Comparison of ENCODE assay signal across 12 cellular contexts in the genomic region with DNA sequence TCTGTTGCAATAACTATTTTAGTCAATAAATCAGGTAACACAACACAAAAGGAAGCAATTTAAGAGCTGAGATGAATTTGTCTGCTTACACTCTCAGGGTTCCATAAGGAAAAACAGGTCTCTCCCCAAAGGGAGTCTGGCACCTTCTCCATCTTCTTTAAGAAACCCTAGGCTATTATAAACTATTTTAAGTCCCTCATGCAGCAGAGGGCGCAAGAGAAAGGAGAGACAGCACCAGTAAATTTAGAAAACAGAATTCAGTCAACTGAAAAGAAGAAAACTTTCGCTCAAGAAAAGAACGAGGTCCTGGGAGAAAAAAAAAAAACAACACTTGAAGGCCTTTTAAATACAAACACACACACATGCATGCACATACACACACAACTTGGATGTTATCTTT. TPM values are rescaled to one million over a fixed set of nuclear protein-coding genes. Genes with fewer than 3 reads are reported as not detected.
DNase-seq lines count a peak whose midpoint lies in the region; ATAC-seq, FAIRE-seq and TF ChIP-seq lines count a peak whose summit lies in the region.
"Had no signal": no experiment of that assay in that cellular context is flagged by ENCODE, and none has a peak within 500 bp of the region (broad histone marks: within the 10 kb centered on the region; RNA-seq: fewer than 3 reads in every experiment).

No MANE protein-coding gene starts in this region.

- POLR2A ChIA-PET in GM12878 (lab: Charles Lee), result no interaction called here

- H3K36me3 Mint-ChIP-seq in mesothelial cell of epicardium, result peaks cover 18% of the 10 kb centered on the region

- H3K4me1 ChIP-seq in MM.1S (ENCODE audit: low read length), result no peaks in the 10 kb centered on the region
- H3K4me1 ChIP-seq in GM12878 (ENCODE audit: control insufficient read depth, insufficient read depth, low read length), result no peaks in the 10 kb centered on the region

- 13% methylated on average over 3 of the region's 3 CpGs for WGBS in GM12878 (ENCODE audit: insufficient coverage, insufficient replicate concordance, low lambda C conversion rate, missing lambda C conversion rate)

- H3K36me3 ChIP-seq in MM.1S (replicated peaks; ENCODE audit: insufficient read depth, low read length) (no peaks in the 10 kb centered on the region), GM12878 (ENCODE audit: control insufficient read depth in 2 of 2, insufficient read depth in 2 of 2, low read length in 1 of 2) (no peaks in the 10 kb centered on the region)

- no peak overlapping the region for H3K27ac Mint-ChIP-seq in mesothelial cell of epicardium
- H3K27ac Mint-ChIP-seq: activated naive CD8-positive, alpha-beta T cell treated with anti-CD3 and anti-CD28 coated beads, Interleukin-2, amount 10 ng/mL, durations not matched to agents 7 days and 5 days; IgD-negative memory B cell; natural killer cell treated with Interleukin-12 subunit alpha and Interleukin-12 subunit beta and Interleukin-15 and Interleukin-18, amount 100 ng/mL, for 72 hours had no signal

- H3K9me2 ChIP-seq in MM.1S (replicated peaks; ENCODE audit: insufficient read depth, low read length), result no peaks in the 10 kb centered on the region

- H3K27me3 ChIP-seq in MM.1S (replicated peaks; ENCODE audit: insufficient read depth, low read length) (no peaks in the 10 kb centered on the region), GM12878 (replicated peaks in 1 of 2; ENCODE audit: control insufficient read depth in 2 of 2, insufficient read depth in 2 of 2, low read length in 1 of 2) (no peaks in the 10 kb centered on the region)

- FAIRE-seq in GM12878 (lab: Jason Lieb, UNC), result no peak

- no peak for TF ChIP-seq EP300 in GM12878 (IDR thresholded peaks at IDR 0.05; ENCODE audit: borderline replicate concordance in 1 of 2, control insufficient read depth in 1 of 2, low read depth in 2 of 2, low read length in 2 of 2)

- H3K4me2 ChIP-seq in MM.1S (ENCODE audit: low read depth, low read length) (no peak overlapping the region), GM12878 (ENCODE audit: control insufficient read depth, insufficient read depth) (no peak overlapping the region)

- no peak overlapping the region for H3K4me3 Mint-ChIP-seq in mesothelial cell of epicardium
- H3K4me3 Mint-ChIP-seq: activated naive CD8-positive, alpha-beta T cell treated with anti-CD3 and anti-CD28 coated beads, Interleukin-2, amount 10 ng/mL, durations not matched to agents 7 days and 5 days; IgD-negative memory B cell; natural killer cell treated with Interleukin-12 subunit alpha and Interleukin-12 subunit beta and Interleukin-15 and Interleukin-18, amount 100 ng/mL, for 72 hours had no signal

- BruUV-seq in GM12878 (replicated peaks; lab: Mats Ljungman, UMichigan), result no TSS peak

- peak; percentile 83 for TF ChIP-seq RAD21 in GM12878 (IDR thresholded peaks at IDR 0.05; ENCODE audit: insufficient read depth, low read depth, low read length)

- ATAC-seq in GM12878, result peak; percentile 61
- ATAC-seq in GM19452 (IDR thresholded peaks at IDR 0.05; ENCODE audit: unreplicated experiment), result no peak
- no peak for ATAC-seq in Right ventricle myocardium inferior
- ATAC-seq: natural killer cell treated with Interleukin-12 subunit alpha and Interleukin-12 subunit beta and Interleukin-15 and Interleukin-18, amount 100 ng/mL, for 72 hours had no signal

- H3K4me3 ChIP-seq in MM.1S (ENCODE audit: low read length) (no peak overlapping the region), GM12878 (no peak overlapping the region)

- H4K20me1 ChIP-seq in MM.1S (ENCODE audit: insufficient read depth, low read length), result no peaks in the 10 kb centered on the region
- H4K20me1 ChIP-seq in GM12878 (ENCODE audit: control insufficient read depth, insufficient read depth), result no peaks in the 10 kb centered on the region

- SMC1A ChIA-PET in GM12878 (lab: Charles Lee; ENCODE audit: uncharacterized antibody, unreplicated experiment), result interaction anchor here (0.9 to 4.5 kb wide), 9 partner anchors 7 to 246 kb away, joined by 3 to 53 read pairs (median 4); no protein-coding TSS in a partner anchor

- H3K9me3 Mint-ChIP-seq in mesothelial cell of epicardium, result peaks cover 50% of the 10 kb centered on the region

- CTCF ChIA-PET in GM12878 (lab: Yijun Ruan, JAX), result interaction anchor here (1.0 to 5.5 kb wide), 12 partner anchors 12 to 239 kb away, joined by 3 to 93 read pairs (median 4); a partner anchor contains a TSS

- no peaks in the 10 kb centered on the region for H3K27me3 Mint-ChIP-seq in mesothelial cell of epicardium (ENCODE audit: low read depth)

- TF ChIP-seq CTCF in 22Rv1 (IDR thresholded peaks at IDR 0.05) (peak; percentile 50), MM.1S (IDR thresholded peaks at IDR 0.05; ENCODE audit: low read length) (peak; percentile 48), GM12878 (IDR thresholded peaks at IDR 0.05 in 2 of 3, conservative IDR thresholded peaks at IDR 0.05 in 1 of 3; ENCODE audit: control insufficient read depth in 2 of 3, extremely low read depth in 1 of 3, insufficient read depth in 1 of 3, low read depth in 3 of 3, low read length in 3 of 3) (peak; percentile 40 to 51 (median 50); a peak in 5 of 6 replicates), mesothelial cell of epicardium (IDR thresholded peaks at IDR 0.05; ENCODE audit: unreplicated experiment) (no peak)

- H3K79me2 ChIP-seq in MM.1S (ENCODE audit: low read length) (no peaks in the 10 kb centered on the region), GM12878 (ENCODE audit: control insufficient read depth, insufficient read depth, low read length) (no peaks in the 10 kb centered on the region)

- H3K9ac ChIP-seq in MM.1S (ENCODE audit: low read length) (no peak overlapping the region), GM12878 (ENCODE audit: control insufficient read depth, insufficient read depth, low read length) (no peak overlapping the region)

- RAD21 ChIA-PET in GM12878 (lab: Charles Lee; ENCODE audit: unreplicated experiment), result interaction anchor here (0.7 to 3.4 kb wide), 6 partner anchors 52 to 683 kb away, joined by 3 to 29 read pairs (median 7); a partner anchor contains a TSS

- TF ChIP-seq POLR2A in GM12878 (IDR thresholded peaks at IDR 0.05; ENCODE audit: low read depth, low read length), result no peak

- intact Hi-C loops in GM12878 (cut with micrococcal nuclease; ENCODE audit: unreplicated experiment), result loop anchor here (1.0 to 2.0 kb wide), 2 partner anchors 187 to 240 kb away; no protein-coding TSS in a partner anchor
- intact Hi-C loops in Right ventricle myocardium inferior (cut with DNase I), result no loop called here

- H3F3A ChIP-seq in MM.1S (ENCODE audit: insufficient read depth, low read length), result no peaks in the 10 kb centered on the region

- no peaks in the 10 kb centered on the region; the same call in 1 of the 2 replicates for H3K9me3 ChIP-seq in MM.1S (replicated peaks; ENCODE audit: insufficient read depth, low read length)
- H3K9me3 ChIP-seq in GM12878 (replicated peaks; ENCODE audit: control insufficient read depth, insufficient read depth, low read length), result peaks cover 6% of the 10 kb centered on the region; the same call in 2 of the 3 replicates

- H3K4me1 Mint-ChIP-seq in mesothelial cell of epicardium, result no peaks in the 10 kb centered on the region
- H3K4me1 Mint-ChIP-seq: activated naive CD8-positive, alpha-beta T cell treated with anti-CD3 and anti-CD28 coated beads, Interleukin-2, amount 10 ng/mL, durations not matched to agents 7 days and 5 days had no signal

- in situ Hi-C loops in GM12878 (cut with MboI), result loop anchor here (5.0 kb wide), 1 partner anchor 185 kb away; no protein-coding TSS in a partner anchor

- DNase-seq in EL, result peak; percentile 57
- DNase-seq in MM.1S, result peak; percentile 48
- no peak for DNase-seq in GM12878 (ENCODE audit: low read depth, low spot score)
- DNase-seq in mesothelial cell of epicardium (ENCODE audit: low spot score in 2 of 2, unreplicated experiment in 2 of 2), result no peak
- no peak for DNase-seq in MV-4-11 (lab: John Stamatoyannopoulos, UW)
- no peak for DNase-seq in Right ventricle myocardium inferior (ENCODE audit: missing footprints)
- DNase-seq: activated naive CD8-positive, alpha-beta T cell treated with anti-CD3 and anti-CD28 coated beads, Interleukin-2, amount 10 ng/mL, durations not matched to agents 7 days and 5 days had no signal

- H2AFZ ChIP-seq in MM.1S (ENCODE audit: low read length) (no peak overlapping the region), GM12878 (ENCODE audit: control insufficient read depth, low read depth, low read length) (no peak overlapping the region)

- H3K27ac ChIP-seq in 22Rv1 (no peak overlapping the region), MM.1S (ENCODE audit: low read length) (no peak overlapping the region), GM12878 (ENCODE audit: control insufficient read depth, insufficient read depth) (no peak overlapping the region)

RNA-seq across cellular contexts. Expression of a gene that starts 19.1 kb away (rescaled TPM):
- total RNA-seq in GM12878 (2013; cell fraction: nucleolus; rRNA removed), result not detected in 2 replicates
- not detected in 2 replicates for total RNA-seq in GM12878 (2014; rRNA removed)
- total RNA-seq in GM12878 (2014; rRNA removed; fragmentation: Illumina TruSeq; extraction: Trizol), result not detected in 2 replicates
- total RNA-seq in GM12878 (2021), result not detected in 2 replicates
- not detected for polyA plus RNA-seq in GM12878 (2011; ENCODE audit: low read depth)
- not detected in 2 replicates for polyA plus RNA-seq in GM12878 (2011; rRNA removed)
- polyA plus RNA-seq in GM12878 (2011; cell fraction: cytosol; rRNA removed), result not detected in 2 replicates
- polyA plus RNA-seq in GM12878 (2011; cell fraction: nucleus; rRNA removed), result not detected in 2 replicates
- polyA plus RNA-seq in GM12878 (2012), result not detected in 2 replicates
- polyA plus RNA-seq in GM12878 (2014; fragmentation: Illumina TruSeq; extraction: Trizol), result not detected in 2 replicates
- not detected for polyA plus RNA-seq in GM12878 (2014; fragmentation: Nextera tagmentation; extraction: Ambion mirVana)
- polyA plus RNA-seq in GM12878 (2014; rRNA removed), result 0.04 TPM in 1 of 2 replicates, not detected in the other
- not detected for polyA plus RNA-seq in GM12878 (2016; fragmentation: Nextera tagmentation; extraction: Ambion mirVana)
- polyA minus RNA-seq in GM12878 (2011; rRNA and poly(A)+ RNA removed), result not detected in 2 replicates
- not detected in 2 replicates for polyA minus RNA-seq in GM12878 (2011; cell fraction: cytosol; rRNA and poly(A)+ RNA removed)
- not detected in 2 replicates for polyA minus RNA-seq in GM12878 (2011; cell fraction: nucleus; rRNA and poly(A)+ RNA removed)
- total RNA-seq in mesothelial cell of epicardium, result 16.0 to 17.5 TPM (median 17.5 TPM) in 3 replicates
- total RNA-seq in Right ventricle myocardium inferior, result 2.0 TPM
- total RNA-seq: activated naive CD8-positive, alpha-beta T cell treated with anti-CD3 and anti-CD28 coated beads, Interleukin-2, amount 10 ng/mL, durations not matched to agents 7 days and 5 days; natural killer cell treated with Interleukin-12 subunit alpha and Interleukin-12 subunit beta and Interleukin-15 and Interleukin-18, amount 100 ng/mL, for 72 hours; T-helper 2 cell treated with Interferon-gamma antibody and Interleukin-4, amounts not matched to agents 100 ng/mL and 5 ng/mL, for 36 hours had no signal
- polyA plus RNA-seq: IgD-negative memory B cell had no signal

RNA-seq across cellular contexts. Expression of a gene that starts 52.2 kb away (rescaled TPM):
- total RNA-seq in GM12878 (2013; cell fraction: nucleolus; rRNA removed), result 246 and 255 TPM in 2 replicates
- total RNA-seq in GM12878 (2014; rRNA removed) (12.1 and 15.4 TPM in 2 replicates), GM12878 (2014; rRNA removed; fragmentation: Illumina TruSeq; extraction: Trizol) (25.4 and 30.8 TPM in 2 replicates), GM12878 (2021) (20.5 and 25.3 TPM in 2 replicates), mesothelial cell of epicardium (43.8 to 44.9 TPM (median 44.2 TPM) in 3 replicates), Right ventricle myocardium inferior (24.0 TPM)
- 12.2 TPM for polyA plus RNA-seq in GM12878 (2011; ENCODE audit: low read depth)
- polyA plus RNA-seq in GM12878 (2011; rRNA removed) (30.4 and 56.2 TPM in 2 replicates), GM12878 (2014; fragmentation: Illumina TruSeq; extraction: Trizol) (27.0 and 35.3 TPM in 2 replicates), GM12878 (2014; fragmentation: Nextera tagmentation; extraction: Ambion mirVana) (10 to 100 TPM; 11.8 to 13.5 TPM), GM12878 (2014; rRNA removed) (9.5 and 12.1 TPM in 2 replicates), GM12878 (2016; fragmentation: Nextera tagmentation; extraction: Ambion mirVana) (10 to 100 TPM; 31.4 to 35.5 TPM)
- polyA plus RNA-seq in GM12878 (2011; cell fraction: cytosol; rRNA removed), result 5.9 and 6.2 TPM in 2 replicates
- 36.7 and 39.1 TPM in 2 replicates for polyA plus RNA-seq in GM12878 (2011; cell fraction: nucleus; rRNA removed)
- 14.5 and 21.5 TPM in 2 replicates for polyA plus RNA-seq in GM12878 (2012)
- 18.7 and 21.2 TPM in 2 replicates for polyA minus RNA-seq in GM12878 (2011; rRNA and poly(A)+ RNA removed)
- polyA minus RNA-seq in GM12878 (2011; cell fraction: cytosol; rRNA and poly(A)+ RNA removed), result 6.9 and 8.0 TPM in 2 replicates
- 29.6 and 37.7 TPM in 2 replicates for polyA minus RNA-seq in GM12878 (2011; cell fraction: nucleus; rRNA and poly(A)+ RNA removed)

Comparison
In these comparisons a context has a peak if more than half of its experiments do, and no peak if none do; other contexts are left out.
1. DNase-seq: peak in EL (single experiment) and MM.1S (single experiment); none in GM12878 (single experiment), mesothelial cell of epicardium (0 of 2), MV-4-11 (single experiment) and Right ventricle myocardium inferior (single experiment).